Comparison of ENCODE assay signal across 11 cellular contexts in the genomic region with DNA sequence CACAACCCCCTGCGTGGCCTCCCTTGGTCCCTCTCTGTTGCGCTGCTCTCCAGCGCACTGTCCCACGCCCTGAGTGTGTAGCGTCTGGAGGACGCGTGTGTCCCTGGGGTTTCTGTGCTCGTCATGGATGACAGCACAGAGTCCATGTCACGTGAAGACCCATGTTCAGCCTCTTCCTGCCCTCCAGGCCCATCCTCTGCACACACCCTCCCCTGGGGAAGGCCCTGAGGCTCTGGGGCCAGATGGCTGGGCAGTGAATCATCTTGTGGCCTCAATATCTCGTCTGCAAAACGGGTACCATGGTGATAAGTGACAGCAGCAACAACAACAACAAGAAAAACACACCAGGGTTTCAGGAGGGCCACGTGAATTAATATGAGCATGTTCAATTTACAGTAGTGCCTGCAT.
DNase-seq lines count a peak whose midpoint lies in the region; ATAC-seq and TF ChIP-seq lines count a peak whose summit lies in the region.
"Had no signal": no experiment of that assay in that cellular context is flagged by ENCODE, and none has a peak within 500 bp of the region (broad histone marks: within the 10 kb centered on the region; RNA-seq: fewer than 3 reads in every experiment).

No MANE protein-coding gene starts in this region.

- H3K9ac ChIP-seq in BLaER1 (no peak overlapping the region), HCT116 (ENCODE audit: low read length) (no peak overlapping the region)

- DNase-seq in HCT116 (ENCODE audit: low read depth, low spot score): no peak
- DNase-seq in T1000 (lab: John Stamatoyannopoulos, UW): peak; percentile 97
- DNase-seq in hepatic stellate cell (ENCODE audit: low spot score): peak; percentile 88
- no peak for DNase-seq in COR-L47 (lab: John Stamatoyannopoulos, UW)
- DNase-seq in GM23338 (ENCODE audit: low spot score): no peak
- no peak for DNase-seq in Kasumi-1 (lab: John Stamatoyannopoulos, UW)
- DNase-seq in hypothalamus (lab: John Stamatoyannopoulos, UW): no peak
- DNase-seq: endodermal cell, KG1, NCI-H748 treated with DMSO at 0.1 percent for 48 hours had no signal

- H3K4me3 Mint-ChIP-seq in GM23338: no peak overlapping the region
- H3K4me3 Mint-ChIP-seq: endodermal cell had no signal

- no peaks in the 10 kb centered on the region for H3K79me2 ChIP-seq in HCT116 (ENCODE audit: insufficient read depth, low read length)
- no peaks in the 10 kb centered on the region for H3K79me2 ChIP-seq in GM23338 (replicated peaks; ENCODE audit: insufficient read depth)

- H3K4me1 Mint-ChIP-seq in GM23338: no peaks in the 10 kb centered on the region
- H3K4me1 Mint-ChIP-seq: endodermal cell had no signal

- intact Hi-C loops in HCT116 (cut with micrococcal nuclease): loop anchor here (10.0 kb wide), 1 partner anchor 129 kb away; a partner anchor contains a TSS

- H3K4me1 ChIP-seq in BLaER1 (peaks cover 48% of the 10 kb centered on the region), HCT116 (ENCODE audit: control insufficient read depth in 1 of 2, insufficient read depth in 2 of 2, low read length in 2 of 2) (peaks cover 0 to 21% of the 10 kb centered on the region in 2 experiments; a peak in 2 of 4 replicates), GM23338 (ENCODE audit: insufficient read depth) (no peaks in the 10 kb centered on the region)

- H3K4me3 ChIP-seq in BLaER1: no peak overlapping the region
- no peak overlapping the region for H3K4me3 ChIP-seq in HCT116 (replicated peaks in 1 of 2; ENCODE audit: low read depth in 1 of 2, low read length in 2 of 2)
- no peak overlapping the region for H3K4me3 ChIP-seq in GM23338

- no peaks in the 10 kb centered on the region for H3F3A ChIP-seq in GM23338 (replicated peaks; ENCODE audit: low read depth)

- TF ChIP-seq CTCF in HCT116 (IDR thresholded peaks at IDR 0.05 in 2 of 3, conservative IDR thresholded peaks at IDR 0.05 in 1 of 3; ENCODE audit: borderline replicate concordance in 1 of 3, insufficient read depth in 1 of 3, low read depth in 2 of 3, low read length in 2 of 3) (no peak), GM23338 (conservative IDR thresholded peaks at IDR 0.05; ENCODE audit: low read depth in 2 of 2) (no peak)

- peak; percentile 54 for ATAC-seq in HCT116
- no peak for ATAC-seq in GM23338

- no peak overlapping the region for H3K27ac ChIP-seq in BLaER1
- H3K27ac ChIP-seq in HCT116 (ENCODE audit: low read depth, low read length): no peak overlapping the region
- no peak overlapping the region for H3K27ac ChIP-seq in GM23338 (ENCODE audit: low read depth)

- H3K27ac Mint-ChIP-seq in GM23338: no peak overlapping the region
- H3K27ac Mint-ChIP-seq: endodermal cell had no signal

- H3K36me3 ChIP-seq in BLaER1 (no peaks in the 10 kb centered on the region), HCT116 (ENCODE audit: control insufficient read depth in 1 of 2, insufficient read depth in 2 of 2, low read length in 2 of 2) (no peaks in the 10 kb centered on the region), GM23338 (ENCODE audit: insufficient read depth) (no peaks in the 10 kb centered on the region; the same call in 1 of the 2 replicates)

- no peaks in the 10 kb centered on the region for H3K9me2 ChIP-seq in HCT116 (ENCODE audit: insufficient read depth)
- peaks cover 5% of the 10 kb centered on the region for H3K9me2 ChIP-seq in GM23338 (ENCODE audit: insufficient read depth)

- RAD21 ChIA-PET in HCT116 (lab: Charles Lee; ENCODE audit: low non-redundant PET in 1 of 2, low total read pairs in 2 of 2, uncharacterized antibody in 2 of 2, unreplicated experiment in 2 of 2): no interaction called here

- H3K9me3 ChIP-seq in BLaER1 (no peaks in the 10 kb centered on the region), HCT116 (ENCODE audit: control insufficient read depth in 1 of 2, insufficient read depth in 1 of 2, low read depth in 1 of 2, low read length in 2 of 2) (no peaks in the 10 kb centered on the region)

- no TSS peak for BruUV-seq in HCT116 (replicated peaks; lab: Mats Ljungman, UMichigan)

- H3K27me3 ChIP-seq in BLaER1 (no peaks in the 10 kb centered on the region), HCT116 (ENCODE audit: insufficient read depth, low read length) (no peaks in the 10 kb centered on the region), GM23338 (ENCODE audit: insufficient read depth) (no peaks in the 10 kb centered on the region)

- H2AFZ ChIP-seq in HCT116 (ENCODE audit: low read depth, low read length, poor library complexity, severe bottlenecking) (no peak overlapping the region), GM23338 (no peak overlapping the region)

- H3K27me3 Mint-ChIP-seq in GM23338 (ENCODE audit: insufficient read depth, low read depth, poor library complexity): no peaks in the 10 kb centered on the region

- peaks cover 30% of the 10 kb centered on the region for H3K36me3 Mint-ChIP-seq in GM23338 (ENCODE audit: low read depth)

- no peak for TF ChIP-seq POLR2A in HCT116 (IDR thresholded peaks at IDR 0.05; ENCODE audit: borderline replicate concordance, extremely low read depth, insufficient read depth, insufficient read length)

- H4K20me1 ChIP-seq in BLaER1 (no peaks in the 10 kb centered on the region), HCT116 (ENCODE audit: insufficient read depth) (no peaks in the 10 kb centered on the region), GM23338 (replicated peaks; ENCODE audit: insufficient read depth) (no peaks in the 10 kb centered on the region)

- H3K4me2 ChIP-seq in BLaER1 (peak overlapping the region; percentile 79), HCT116 (ENCODE audit: low read length) (peak overlapping the region; percentile 30; the same call in 1 of the 2 replicates), GM23338 (no peak overlapping the region)

- TF ChIP-seq RAD21 in HCT116 (IDR thresholded peaks at IDR 0.05; ENCODE audit: low read depth): no peak

- POLR2A ChIA-PET in HCT116 (lab: Charles Lee): no interaction called here

- H3K9me3 Mint-ChIP-seq in GM23338: peaks cover 41% of the 10 kb centered on the region

- CTCF ChIA-PET in HCT116 (lab: Charles Lee): no interaction called here

TF ChIP-seq in HCT116, 20 proteins besides CTCF, POLR2A, EP300 and RAD21:
- TF ChIP-seq JUND (IDR thresholded peaks at IDR 0.05): no peak
- TF ChIP-seq EZH2 (IDR thresholded peaks at IDR 0.05): no peak
- TF ChIP-seq ZNF274 (IDR thresholded peaks at IDR 0.05; ENCODE audit: low read depth, low read length): no peak
- no peak for TF ChIP-seq ZFX (IDR thresholded peaks at IDR 0.05)
- TF ChIP-seq SP1 (IDR thresholded peaks at IDR 0.05; ENCODE audit: low read depth): no peak

TF ChIP-seq in GM23338, 12 proteins besides CTCF, POLR2A, EP300 and RAD21:
- TF ChIP-seq CREB1 (CRISPR knock-in tag; IDR thresholded peaks at IDR 0.05; ENCODE audit: low read depth) (no peak), NANOG (IDR thresholded peaks at IDR 0.05; ENCODE audit: borderline replicate concordance) (no peak), STAT1 (IDR thresholded peaks at IDR 0.05; ENCODE audit: unreplicated experiment) (no peak), ZNF114 (CRISPR knock-in tag; IDR thresholded peaks at IDR 0.05) (no peak)
- TF ChIP-seq, protein P1, sequence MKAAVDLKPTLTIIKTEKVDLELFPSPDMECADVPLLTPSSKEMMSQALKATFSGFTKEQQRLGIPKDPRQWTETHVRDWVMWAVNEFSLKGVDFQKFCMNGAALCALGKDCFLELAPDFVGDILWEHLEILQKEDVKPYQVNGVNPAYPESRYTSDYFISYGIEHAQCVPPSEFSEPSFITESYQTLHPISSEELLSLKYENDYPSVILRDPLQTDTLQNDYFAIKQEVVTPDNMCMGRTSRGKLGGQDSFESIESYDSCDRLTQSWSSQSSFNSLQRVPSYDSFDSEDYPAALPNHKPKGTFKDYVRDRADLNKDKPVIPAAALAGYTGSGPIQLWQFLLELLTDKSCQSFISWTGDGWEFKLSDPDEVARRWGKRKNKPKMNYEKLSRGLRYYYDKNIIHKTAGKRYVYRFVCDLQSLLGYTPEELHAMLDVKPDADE (IDR thresholded peaks at IDR 0.05): no peak

Comparison
In these comparisons a context has a peak if more than half of its experiments do, and no peak if none do; other contexts are left out.
1. DNase-seq: peak in T1000 (single experiment) and hepatic stellate cell (single experiment); none in HCT116 (single experiment), COR-L47 (single experiment), GM23338 (single experiment), Kasumi-1 (0 of 2) and hypothalamus (0 of 51).